Comparison of ENCODE assay signal across 10 cellular contexts in genomic region chr6:31587791-31588777, GRCh38. TPM values are rescaled to one million over a fixed set of nuclear protein-coding genes. Genes with fewer than 3 reads are reported as not detected.
DNase-seq lines count a peak whose midpoint lies in the region; ATAC-seq and TF ChIP-seq lines count a peak whose summit lies in the region.
"Had no signal": no experiment of that assay in that cellular context is flagged by ENCODE, and none has a peak within 500 bp of the region (broad histone marks: within the 10 kb centered on the region; RNA-seq: fewer than 3 reads in every experiment).

No MANE protein-coding gene starts in this region.

- WGBS in spleen, 5 donors: 44 to 49% (median 46%) methylated on average over 12 of the region's 12 CpGs

- 0 out of 2 replicates have a peak overlapping the region, but pooled peaks have one; percentile 1 for H3K4me3 ChIP-seq in GM12864 (ENCODE audit: low read depth, low read length)
- H3K4me3 ChIP-seq in spleen: peak overlapping the region in 7 of 8 donors; percentile 23 to 64 (median 38)

- peak overlapping the region; percentile 57 for H3K4me3 Mint-ChIP-seq in central memory CD8-positive, alpha-beta T cell
- H3K4me3 Mint-ChIP-seq in HFFc6: no peak overlapping the region

- H3K27ac ChIP-seq in KOPT-K1 (ENCODE audit: low read depth, low read length, poor library complexity, severe bottlenecking) (peak overlapping the region; percentile 91), spleen (peak overlapping the region; percentile 82 to 98 (median 96))

- ATAC-seq in central memory CD8-positive, alpha-beta T cell (replicated peaks; ENCODE audit: extremely low read depth, poor library complexity, severe bottlenecking): no peak
- ATAC-seq in GM21360 (IDR thresholded peaks at IDR 0.05; ENCODE audit: unreplicated experiment) (no peak), HG03378 (IDR thresholded peaks at IDR 0.05; ENCODE audit: unreplicated experiment) (no peak)

- peaks cover 10% of the 10 kb centered on the region for H3K36me3 Mint-ChIP-seq in central memory CD8-positive, alpha-beta T cell (ENCODE audit: insufficient read depth)
- no peaks in the 10 kb centered on the region for H3K36me3 Mint-ChIP-seq in HFFc6 (ENCODE audit: low read depth)

- DNase-seq in GM12864 (ENCODE audit: low read depth) (no peak), spleen (no peak), HFFc6 (no peak)
- no peak for DNase-seq in central memory CD8-positive, alpha-beta T cell (ENCODE audit: low spot score in 2 of 2)
- DNase-seq: activated CD4-positive, alpha-beta T cell treated with anti-CD3 and anti-CD28 coated beads for 4 hours; NCI-H526 had no signal

- H3K27ac Mint-ChIP-seq in central memory CD8-positive, alpha-beta T cell (ENCODE audit: low read depth): peak overlapping the region; percentile 87
- no peak overlapping the region for H3K27ac Mint-ChIP-seq in HFFc6

- H3K4me1 ChIP-seq in spleen: peaks cover 51 to 100% (median 86%) of the 10 kb centered on the region in 6 donors

- TF ChIP-seq POLR2A in spleen (IDR thresholded peaks at IDR 0.05): no peak

- H3K4me1 Mint-ChIP-seq in central memory CD8-positive, alpha-beta T cell: peaks cover 65% of the 10 kb centered on the region
- H3K4me1 Mint-ChIP-seq in HFFc6 (ENCODE audit: low read depth): peaks cover 14% of the 10 kb centered on the region

- intact Hi-C loops in spleen (cut with DNase I; ENCODE audit: low total_unique reads): no loop called here

- no peaks in the 10 kb centered on the region for H3K9me3 Mint-ChIP-seq in central memory CD8-positive, alpha-beta T cell
- no peaks in the 10 kb centered on the region for H3K9me3 Mint-ChIP-seq in HFFc6

- TF ChIP-seq CTCF in GM12864 (IDR thresholded peaks at IDR 0.05; ENCODE audit: low read depth, low read length, missing control alignments) (no peak), spleen (IDR thresholded peaks at IDR 0.05 in 8 of 11, conservative IDR thresholded peaks at IDR 0.05 in 3 of 11) (no peak), HFFc6 (IDR thresholded peaks at IDR 0.05) (no peak)

- H3K27me3 Mint-ChIP-seq in central memory CD8-positive, alpha-beta T cell: no peaks in the 10 kb centered on the region
- H3K27me3 Mint-ChIP-seq in HFFc6 (ENCODE audit: insufficient read depth): no peaks in the 10 kb centered on the region

- H3K9me3 ChIP-seq in KOPT-K1 (ENCODE audit: insufficient read depth, low read length, poor library complexity, severe bottlenecking) (no peaks in the 10 kb centered on the region), spleen (no peaks in the 10 kb centered on the region)

- H3K36me3 ChIP-seq in KOPT-K1 (ENCODE audit: insufficient read depth, low read length) (no peaks in the 10 kb centered on the region), spleen (peaks cover 0 to 24% (median 2%) of the 10 kb centered on the region in 6 donors)

- no peaks in the 10 kb centered on the region for H3K27me3 ChIP-seq in spleen (replicated peaks in 1 of 7)

RNA-seq across cellular contexts. Expression of gene LST1, which starts 2.0 kb away (rescaled TPM):
- total RNA-seq in spleen: 100 to 1,000 TPM; 139 to 268 (median 217) TPM
- 100 to 1,000 TPM; 128 to 214 (median 203) TPM for polyA plus RNA-seq in spleen
- not detected for total RNA-seq in HFFc6 (2021; fragmentation: NEBNext Ultra II Directional; extraction: Animal tissue kit (Norgen Biotek cat#: 25700))
- total RNA-seq: myocyte had no signal

RNA-seq across cellular contexts. Expression of gene NCR3, which starts 4.7 kb away (rescaled TPM):
- total RNA-seq in spleen: 10 to 100 TPM in 6 of 7 donors, 1 to 10 TPM in 1; 7.8 to 28.1 (median 12.1) TPM
- 10 to 100 TPM; 15.9 to 30.3 (median 25.3) TPM for polyA plus RNA-seq in spleen
- not detected for total RNA-seq in HFFc6 (2021; fragmentation: NEBNext Ultra II Directional; extraction: Animal tissue kit (Norgen Biotek cat#: 25700))
- total RNA-seq: myocyte had no signal

RNA-seq across cellular contexts. Expression of gene LTB, which starts 5.9 kb away (rescaled TPM):
- total RNA-seq in spleen: 100 to 1,000 TPM in 6 of 7 donors, 10 to 100 TPM in 1; 83.0 to 403 (median 162) TPM
- 1,000 to 10,000 TPM in 1 of 3 donors, 100 to 1,000 TPM in 2; 804 to 1,256 (median 838) TPM for polyA plus RNA-seq in spleen
- total RNA-seq in HFFc6 (2021; fragmentation: NEBNext Ultra II Directional; extraction: Animal tissue kit (Norgen Biotek cat#: 25700)): under 1 TPM in 1 of 6 experiments, not detected in 5; 0.38 TPM

RNA-seq across cellular contexts. Expression of gene TNF, which starts 12.7 kb away (rescaled TPM):
- 10 to 100 TPM in 5 of 7 donors, 1 to 10 TPM in 2; 6.5 to 18.3 (median 11.6) TPM for total RNA-seq in spleen
- 10 to 100 TPM in 2 of 3 donors, 1 to 10 TPM in 1; 5.5 to 17.3 (median 13.3) TPM for polyA plus RNA-seq in spleen
- total RNA-seq in HFFc6 (2021; fragmentation: NEBNext Ultra II Directional; extraction: Animal tissue kit (Norgen Biotek cat#: 25700)): under 1 TPM; 0.12 to 0.41 (median 0.23) TPM
- total RNA-seq: myocyte had no signal

RNA-seq across cellular contexts. Expression of gene LTA, which starts 16.0 kb away (rescaled TPM):
- 10 to 100 TPM in 1 of 7 donors, 1 to 10 TPM in 6; 2.4 to 14.4 (median 5.1) TPM for total RNA-seq in spleen
- polyA plus RNA-seq in spleen: 1 to 10 TPM; 6.8 to 9.2 (median 7.3) TPM
- not detected for total RNA-seq in HFFc6 (2021; fragmentation: NEBNext Ultra II Directional; extraction: Animal tissue kit (Norgen Biotek cat#: 25700))
- total RNA-seq: myocyte had no signal

Comparison
In these comparisons a context has a peak if more than half of its experiments do, and no peak if none do; other contexts are left out.
1. RNA of gene LST1, which starts 2.0 kb away (total RNA-seq): 139 to 268 TPM in spleen; not detected in HFFc6; every median in the first group is over 10 times any median in the second.
2. RNA of gene NCR3, which starts 4.7 kb away (total RNA-seq): 7.8 to 28.1 TPM in spleen; not detected in HFFc6; every median in the first group is over 4 times any median in the second.
3. RNA of gene LTB, which starts 5.9 kb away (total RNA-seq): 83.0 to 403 TPM in spleen; 0.38 TPM in HFFc6; every median in the first group is over 10 times any median in the second.